ENCODE assay signal across 8 cellular contexts in genomic region chr6:150867117-150867516, GRCh38. TPM values are rescaled to one million over a fixed set of nuclear protein-coding genes. Genes with fewer than 3 reads are reported as not detected.
DNase-seq lines count a peak whose midpoint lies in the region; ATAC-seq, FAIRE-seq and TF ChIP-seq lines count a peak whose summit lies in the region.

No MANE protein-coding gene starts in this region.

- H3K4me1 ChIP-seq in OCI-LY3 (ENCODE audit: low read length) (peaks cover 15% of the 10 kb centered on the region), H1 (replicated peaks in 1 of 4; ENCODE audit: control insufficient read depth in 3 of 4, insufficient read depth in 4 of 4, low read length in 3 of 4) (peaks cover 0 to 3% (median 1%) of the 10 kb centered on the region in 4 experiments; a peak in 2 of 7 replicates), neutrophil (ENCODE audit: control insufficient read depth in 1 of 2, insufficient read depth in 1 of 2, low read depth in 1 of 2, low read length in 1 of 2) (peaks cover 8 to 16% of the 10 kb centered on the region in 2 experiments)

- POLR2A ChIA-PET in H1 (lab: Charles Lee; ENCODE audit: partially characterized antibody) = interaction anchor here (0.9 to 3.8 kb wide), 4 partner anchors 9 to 20 kb away, joined by 3 to 69 read pairs (median 6); no protein-coding TSS in a partner anchor

- H4K91ac ChIP-seq in H1 (replicated peaks; ENCODE audit: insufficient read length, low read length) = peak overlapping the region; percentile 20

- no peak overlapping the region; the same call in 1 of the 2 replicates for H2BK5ac ChIP-seq in H1 (ENCODE audit: low read depth, low read length)

- CTCF ChIA-PET in Calu3 (lab: Charles Lee) (no interaction called here), H1 (lab: Charles Lee; ENCODE audit: partially characterized antibody) (interaction anchor here (1.0 to 4.7 kb wide), 3 partner anchors 23 to 50 kb away, joined by 3 to 23 read pairs (median 3); no protein-coding TSS in a partner anchor)

- no peak for FAIRE-seq in H1 (lab: Jason Lieb, UNC)

- DNase-seq in Calu3 (no peak), H1 (ENCODE audit: low read depth in 1 of 2, low spot score in 2 of 2) (no peak), SK-N-DZ (ENCODE audit: low spot score) (no peak), sciatic nerve (ENCODE audit: low spot score) (no peak)

- WGBS in H1 (ENCODE audit: extremely low coverage in 1 of 2, insufficient coverage in 1 of 2, insufficient read length in 1 of 2, insufficient replicate concordance in 2 of 2, low coverage in 1 of 2, low lambda C conversion rate in 2 of 2, missing lambda C conversion rate in 1 of 2), 2 experiments = 65% methylated on average over 13 of the region's 13 CpGs; no CpG with 5 or more reads in 1 of the 2 experiments

- TF ChIP-seq CTCF in Calu3 (IDR thresholded peaks at IDR 0.05; ENCODE audit: unreplicated experiment) = no peak
- no peak for TF ChIP-seq CTCF in OCI-LY3 (IDR thresholded peaks at IDR 0.05; ENCODE audit: low read depth, low read length)
- no peak for TF ChIP-seq CTCF in H1 (IDR thresholded peaks at IDR 0.05; ENCODE audit: control extremely low read depth in 1 of 3, insufficient read depth in 1 of 3, low read depth in 1 of 3, low read length in 3 of 3)
- TF ChIP-seq CTCF in neutrophil (IDR thresholded peaks at IDR 0.05) = no peak

- H3K9me3 ChIP-seq in OCI-LY3 (ENCODE audit: insufficient read depth, low read length) = no peaks in the 10 kb centered on the region
- no peaks in the 10 kb centered on the region for H3K9me3 ChIP-seq in H1 (ENCODE audit: insufficient read depth in 2 of 2, low read depth in 1 of 2, low read length in 1 of 2)
- no peaks in the 10 kb centered on the region for H3K9me3 ChIP-seq in neutrophil

- H3K4ac ChIP-seq in H1 (replicated peaks; ENCODE audit: insufficient read length, low read depth, low read length) = no peak overlapping the region

- H4K20me1 ChIP-seq in OCI-LY3 (ENCODE audit: insufficient read depth, low read length) = peaks cover 3% of the 10 kb centered on the region; the same call in 1 of the 2 replicates
- H4K20me1 ChIP-seq in H1 (replicated peaks in 1 of 2; ENCODE audit: control insufficient read depth in 1 of 2, insufficient read depth in 2 of 2, low read length in 2 of 2) = peaks cover 2% of the 10 kb centered on the region in 2 experiments

- TF ChIP-seq EP300 in H1 (IDR thresholded peaks at IDR 0.05; ENCODE audit: borderline replicate concordance in 1 of 2, low read depth in 2 of 2, low read length in 2 of 2) = no peak

- H3K4me2 ChIP-seq in OCI-LY3 (ENCODE audit: low read length) = peak overlapping the region; percentile 90
- peak overlapping the region; percentile 61 to 97 for H3K4me2 ChIP-seq in H1 (ENCODE audit: insufficient read depth in 1 of 2, low read depth in 2 of 2, low read length in 2 of 2)

- H3K79me2 ChIP-seq in OCI-LY3 (ENCODE audit: low read length) = peaks cover 61% of the 10 kb centered on the region
- H3K79me2 ChIP-seq in H1 (ENCODE audit: control insufficient read depth in 1 of 2, insufficient read depth in 2 of 2, low read length in 2 of 2) = peaks cover 17 to 50% of the 10 kb centered on the region in 2 experiments

- H3K79me1 ChIP-seq in H1 (ENCODE audit: low read depth, low read length) = peaks cover 5% of the 10 kb centered on the region

- H3K14ac ChIP-seq in H1 (ENCODE audit: insufficient read length) = no peak overlapping the region

- H3K23ac ChIP-seq in H1 (ENCODE audit: insufficient read length) = no peak overlapping the region

- peak overlapping the region; percentile 38 for H3K27ac ChIP-seq in OCI-LY3 (ENCODE audit: low read length)
- H3K27ac ChIP-seq in H1 (ENCODE audit: low read depth, low read length) = peak overlapping the region; percentile 90; the same call in 1 of the 2 replicates
- H3K27ac ChIP-seq in neutrophil = no peak overlapping the region

- peaks cover 5% of the 10 kb centered on the region for H3K23me2 ChIP-seq in H1 (ENCODE audit: low read depth, low read length)

- peaks cover 29% of the 10 kb centered on the region for H3K36me3 Mint-ChIP-seq in Calu3 (ENCODE audit: insufficient read depth, unreplicated experiment)

- peak overlapping the region; percentile 74 for H3K4me3 Mint-ChIP-seq in Calu3 (ENCODE audit: low read depth, unreplicated experiment)

- ATAC-seq in GM18907 (IDR thresholded peaks at IDR 0.05; ENCODE audit: unreplicated experiment) (no peak), HG03159 (IDR thresholded peaks at IDR 0.05; ENCODE audit: unreplicated experiment) (no peak), sciatic nerve (no peak)

- H3K9me3 Mint-ChIP-seq in Calu3 (ENCODE audit: low read depth, unreplicated experiment) = no peaks in the 10 kb centered on the region

- H3K27me3 ChIP-seq in OCI-LY3 (ENCODE audit: low read depth, low read length) (no peaks in the 10 kb centered on the region), H1 (replicated peaks in 1 of 4; ENCODE audit: control insufficient read depth in 3 of 4, extremely low read depth in 1 of 4, insufficient read depth in 3 of 4, low read length in 3 of 4) (no peaks in the 10 kb centered on the region), neutrophil (peaks cover 29% of the 10 kb centered on the region)

- no peaks in the 10 kb centered on the region for H3K36me3 ChIP-seq in OCI-LY3 (replicated peaks; ENCODE audit: low read depth, low read length)
- H3K36me3 ChIP-seq in H1 (ENCODE audit: control insufficient read depth in 2 of 4, insufficient read depth in 4 of 4, low read length in 3 of 4) = peaks cover 0 to 2% (median 0%) of the 10 kb centered on the region in 4 experiments; a peak in 2 of 8 replicates
- no peaks in the 10 kb centered on the region for H3K36me3 ChIP-seq in neutrophil

- no peak for TF ChIP-seq RAD21 in H1 (IDR thresholded peaks at IDR 0.05 in 1 of 2, conservative IDR thresholded peaks at IDR 0.05 in 1 of 2; ENCODE audit: low read depth in 2 of 2, low read length in 2 of 2)

- H3K4me1 Mint-ChIP-seq in Calu3 (ENCODE audit: low read depth, unreplicated experiment) = peaks cover 9% of the 10 kb centered on the region

- H3K18ac ChIP-seq in H1 (ENCODE audit: extremely low read depth, low read length) = peak overlapping the region; percentile 95

- BruUV-seq in Calu3 (replicated peaks; lab: Mats Ljungman, UMichigan) = TSS peak; percentile 44

- intact Hi-C loops in Calu3 (cut with micrococcal nuclease; ENCODE audit: unreplicated experiment) = no loop called here
- intact Hi-C loops in sciatic nerve (cut with DNase I) = no loop called here

- H3K4me3 ChIP-seq in OCI-LY3 (ENCODE audit: low read length) = peak overlapping the region; percentile 90
- peak overlapping the region; percentile 56 to 96 (median 74) for H3K4me3 ChIP-seq in H1 (ENCODE audit: extremely low read depth in 1 of 4, insufficient read depth in 2 of 4, low read depth in 3 of 4, low read length in 4 of 4)
- H3K4me3 ChIP-seq in neutrophil (ENCODE audit: low read depth in 1 of 2, low read length in 1 of 2) = peak overlapping the region; percentile 60 to 68

- no peak overlapping the region for H2AFZ ChIP-seq in OCI-LY3 (ENCODE audit: low read depth, low read length)
- no peak overlapping the region for H2AFZ ChIP-seq in H1 (ENCODE audit: low read length)

- no peaks in the 10 kb centered on the region for H3K27me3 Mint-ChIP-seq in Calu3 (ENCODE audit: unreplicated experiment)

- H4K5ac ChIP-seq in H1 (ENCODE audit: insufficient read length, low read depth, low read length) = no peak overlapping the region

- H2BK12ac ChIP-seq in H1 (ENCODE audit: low read depth, low read length) = no peak overlapping the region

- peak overlapping the region; percentile 70 for H3K27ac Mint-ChIP-seq in Calu3 (ENCODE audit: unreplicated experiment)

- H4K8ac ChIP-seq in H1 (ENCODE audit: extremely low read depth, insufficient read depth, low read length) = no peak overlapping the region

- no peak overlapping the region for H2BK120ac ChIP-seq in H1 (replicated peaks; ENCODE audit: low read depth, low read length)

- H2BK20ac ChIP-seq in H1 (ENCODE audit: low read length) = no peak overlapping the region

- no peak overlapping the region for H2AK5ac ChIP-seq in H1 (ENCODE audit: low read depth, low read length)

- peak overlapping the region; percentile 1 for H3K56ac ChIP-seq in H1 (replicated peaks; ENCODE audit: insufficient read length, low read depth, low read length)

- no peak for TF ChIP-seq POLR2A in H1 (IDR thresholded peaks at IDR 0.05; ENCODE audit: control extremely low read depth in 1 of 2, low read depth in 2 of 2, low read length in 2 of 2)

- H3K9ac ChIP-seq in OCI-LY3 (ENCODE audit: low read length) (peak overlapping the region; percentile 79), H1 (replicated peaks in 1 of 4; ENCODE audit: extremely low read depth in 1 of 4, low read depth in 3 of 4, low read length in 3 of 4) (peak overlapping the region; percentile 82 to 99 (median 87))

- no peak overlapping the region for H2BK15ac ChIP-seq in H1 (ENCODE audit: low read length)

TF ChIP-seq in H1, 55 proteins besides CTCF, POLR2A, EP300 and RAD21 (continues in another document):
- no peak for TF ChIP-seq ASH2L (IDR thresholded peaks at IDR 0.05; ENCODE audit: low read length)
- no peak for TF ChIP-seq POLR2AphosphoS5 (IDR thresholded peaks at IDR 0.05; ENCODE audit: low read depth, low read length)
- no peak for TF ChIP-seq MAX (IDR thresholded peaks at IDR 0.05)
- TF ChIP-seq PHF8 (conservative IDR thresholded peaks at IDR 0.05; ENCODE audit: low read depth, low read length) = no peak
- TF ChIP-seq CEBPB (IDR thresholded peaks at IDR 0.05; ENCODE audit: low read depth, low read length) = no peak
- TF ChIP-seq TCF12 (IDR thresholded peaks at IDR 0.05; ENCODE audit: low read depth, low read length) = no peak
- TF ChIP-seq SRF (IDR thresholded peaks at IDR 0.05; ENCODE audit: low read depth, low read length) = no peak
- TF ChIP-seq EZH2 (IDR thresholded peaks at IDR 0.05; ENCODE audit: low read depth, low read length, severe bottlenecking) = no peak
- TF ChIP-seq CHD2 (IDR thresholded peaks at IDR 0.05; ENCODE audit: low read length) = no peak
- TF ChIP-seq NRF1 (IDR thresholded peaks at IDR 0.05; ENCODE audit: low read depth, low read length) = no peak

RNA-seq across cellular contexts. Expression of gene MTHFD1L, which starts 1.6 kb away (rescaled TPM):
- 37.2 and 47.8 TPM in 2 replicates for total RNA-seq in Calu3 (2022)
- total RNA-seq in H1 (2021; fragmentation: NEBNext Ultra II Directional; extraction: Animal tissue kit (Norgen Biotek cat#: 25700)) = 104 and 105 TPM in 2 replicates
- 26.3 and 29.2 TPM in 2 replicates for polyA plus RNA-seq in H1 (2011; rRNA removed)
- 32.1 TPM for polyA plus RNA-seq in H1 (2011; cell fraction: cytosol; rRNA removed)
- polyA plus RNA-seq in H1 (2011; cell fraction: nucleus; rRNA removed) = 32.1 TPM
- 57.6 to 75.9 TPM (median 64.8 TPM) in 4 replicates for polyA plus RNA-seq in H1 (2012, experiment 1 of 2)
- 41.3 TPM for polyA plus RNA-seq in H1 (2012, experiment 2 of 2)
- polyA plus RNA-seq in H1 (2013, experiment 1 of 2) = 43.7 TPM
- 43.9 TPM for polyA plus RNA-seq in H1 (2013, experiment 2 of 2)
- polyA minus RNA-seq in H1 (2011; rRNA and poly(A)+ RNA removed) = 56.7 and 64.4 TPM in 2 replicates
- polyA minus RNA-seq in H1 (2011; cell fraction: cytosol; rRNA and poly(A)+ RNA removed) = 40.2 TPM
- polyA minus RNA-seq in H1 (2011; cell fraction: nucleus; rRNA and poly(A)+ RNA removed) = 74.9 TPM
- polyA plus RNA-seq in SK-N-DZ (2014; cell fraction: cytosol; rRNA removed) = 29.4 and 30.7 TPM in 2 replicates
- polyA plus RNA-seq in SK-N-DZ (2014; cell fraction: nucleus; rRNA removed) = 16.4 and 17.8 TPM in 2 replicates
- total RNA-seq in sciatic nerve = 30.4 TPM
